ENCODE assay signal across 8 cellular contexts in the genomic region with DNA sequence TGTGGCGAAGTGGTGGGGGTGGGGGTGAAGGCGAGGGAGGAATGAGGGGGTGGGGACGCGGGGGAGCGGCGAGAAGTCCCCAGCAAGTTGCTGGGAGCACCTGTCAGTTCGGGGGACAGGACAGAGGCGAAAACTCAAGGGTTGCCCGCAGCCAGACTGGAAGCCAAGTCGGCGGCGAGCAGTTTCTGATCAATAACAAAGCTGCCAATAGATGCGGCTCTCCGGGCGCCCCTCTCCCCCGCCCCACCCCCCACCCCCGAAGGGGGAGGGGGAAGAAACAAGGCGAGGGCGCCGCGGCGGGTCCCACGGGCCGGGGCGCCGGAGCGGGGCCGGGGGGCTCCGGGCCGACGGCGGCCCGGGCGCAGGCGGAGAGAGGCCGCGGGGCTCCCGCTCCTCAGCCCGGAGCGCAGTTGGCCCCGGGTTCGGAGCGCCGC. TPM values are rescaled to one million over a fixed set of nuclear protein-coding genes. Genes with fewer than 3 reads are reported as not detected.
A peak's percentile ranks its signal among the peaks of the same experiment; 100 is the strongest.
DNase-seq lines count a peak whose midpoint lies in the region; ATAC-seq and TF ChIP-seq lines count a peak whose summit lies in the region.

No MANE protein-coding gene starts in this region.

- DNase-seq in AG20443 (ENCODE audit: low spot score) (peak; percentile 19), mesenchymal stem cell (no peak), upper lobe of left lung (peak in 1 of 2 donors; percentile 36), T-helper 1 cell (no peak), iPS-NIHi11 (ENCODE audit: low spot score) (no peak)
- no peak for DNase-seq in central memory CD8-positive, alpha-beta T cell (ENCODE audit: low spot score in 2 of 2)

- H3K36me3 ChIP-seq in mesenchymal stem cell (ENCODE audit: control insufficient read depth in 1 of 2, insufficient read depth in 2 of 2, low read depth in 1 of 2, low read length in 2 of 2): no peaks in the 10 kb centered on the region
- no peaks in the 10 kb centered on the region for H3K36me3 ChIP-seq in upper lobe of left lung

- H3K27ac Mint-ChIP-seq in central memory CD8-positive, alpha-beta T cell (ENCODE audit: low read depth): no peak overlapping the region

- peaks cover 9% of the 10 kb centered on the region for H3K9me3 Mint-ChIP-seq in central memory CD8-positive, alpha-beta T cell

- H3K4me2 ChIP-seq in mesenchymal stem cell (ENCODE audit: low read length, poor library complexity, severe bottlenecking): peak overlapping the region; percentile 61

- under 1% methylated on average over 25 of the region's 44 CpGs for WGBS in mesenchymal stem cell
- WGBS in upper lobe of left lung, 2 donors: 0% methylated on average over 3 to 14 of the region's 44 CpGs

- H2BK15ac ChIP-seq in mesenchymal stem cell (ENCODE audit: low read depth, poor library complexity, severe bottlenecking): peak overlapping the region; percentile 86

- TF ChIP-seq CTCF in upper lobe of left lung (IDR thresholded peaks at IDR 0.05): no peak

- peaks cover 37% of the 10 kb centered on the region for H3K27me3 Mint-ChIP-seq in central memory CD8-positive, alpha-beta T cell

- peak overlapping the region; percentile 83 to 87 for H3K4me3 ChIP-seq in mesenchymal stem cell (ENCODE audit: insufficient read depth in 1 of 2, low read depth in 1 of 2, low read length in 2 of 2)
- H3K4me3 ChIP-seq in upper lobe of left lung: peak overlapping the region; percentile 50 to 76 (median 63)

- H3K23ac ChIP-seq in mesenchymal stem cell (ENCODE audit: low read length in 2 of 2): no peak overlapping the region

- H2BK12ac ChIP-seq in mesenchymal stem cell (ENCODE audit: low read length in 2 of 2): peak overlapping the region in 1 of 2 experiments; percentile 76

- peak overlapping the region; percentile 92 for H3K27ac ChIP-seq in mesenchymal stem cell (ENCODE audit: low read length, poor library complexity, severe bottlenecking)
- peak overlapping the region; percentile 84 to 94 (median 92) for H3K27ac ChIP-seq in upper lobe of left lung

- peak overlapping the region; percentile 89 to 96 for H3K18ac ChIP-seq in mesenchymal stem cell (ENCODE audit: low read depth in 1 of 2, low read length in 2 of 2)

- peak overlapping the region; percentile 92 for H3K9ac ChIP-seq in mesenchymal stem cell (ENCODE audit: low read length)

- peak overlapping the region; percentile 95 for H2BK120ac ChIP-seq in mesenchymal stem cell (ENCODE audit: low read depth, low read length)

- no peaks in the 10 kb centered on the region for H3K36me3 Mint-ChIP-seq in central memory CD8-positive, alpha-beta T cell (ENCODE audit: insufficient read depth)

- H2BK5ac ChIP-seq in mesenchymal stem cell (ENCODE audit: low read depth, low read length, poor library complexity, severe bottlenecking): peak overlapping the region; percentile 98

- H3K9me3 ChIP-seq in mesenchymal stem cell (ENCODE audit: control insufficient read depth, low read length) (no peaks in the 10 kb centered on the region), upper lobe of left lung (no peaks in the 10 kb centered on the region)

- no peak for TF ChIP-seq POLR2A in upper lobe of left lung (IDR thresholded peaks at IDR 0.05)

- H3K27me3 ChIP-seq in mesenchymal stem cell (ENCODE audit: control insufficient read depth in 1 of 2, insufficient read depth in 1 of 2, low read length in 2 of 2) (no peaks in the 10 kb centered on the region), upper lobe of left lung (no peaks in the 10 kb centered on the region)

- no peak overlapping the region for H3K14ac ChIP-seq in mesenchymal stem cell (ENCODE audit: low read length in 2 of 2)

- peak overlapping the region; percentile 96 for H4K8ac ChIP-seq in mesenchymal stem cell (ENCODE audit: low read length)

- H4K91ac ChIP-seq in mesenchymal stem cell (ENCODE audit: low read length): peak overlapping the region; percentile 88

- H3K4ac ChIP-seq in mesenchymal stem cell (ENCODE audit: low read depth in 1 of 2, low read length in 2 of 2): peak overlapping the region; percentile 41 to 90

- no peak for TF ChIP-seq EP300 in upper lobe of left lung (IDR thresholded peaks at IDR 0.05)

- H3K79me1 ChIP-seq in mesenchymal stem cell (replicated peaks; ENCODE audit: low read length, poor library complexity, severe bottlenecking): no peaks in the 10 kb centered on the region

- H3K4me3 Mint-ChIP-seq in central memory CD8-positive, alpha-beta T cell: peak overlapping the region; percentile 46

- H2AFZ ChIP-seq in mesenchymal stem cell (ENCODE audit: low read depth, low read length): peak overlapping the region; percentile 56

- H3K4me1 ChIP-seq in mesenchymal stem cell (ENCODE audit: control insufficient read depth, insufficient read depth, low read depth, low read length): peaks cover 3% of the 10 kb centered on the region
- peaks cover 0 to 20% (median 14%) of the 10 kb centered on the region in 4 donors for H3K4me1 ChIP-seq in upper lobe of left lung

- peak overlapping the region; percentile 63 for H2AK5ac ChIP-seq in mesenchymal stem cell (ENCODE audit: low read length, severe bottlenecking)

- H3K4me1 Mint-ChIP-seq in central memory CD8-positive, alpha-beta T cell: no peaks in the 10 kb centered on the region

- ATAC-seq in HG03159 (IDR thresholded peaks at IDR 0.05; ENCODE audit: unreplicated experiment): peak; percentile 10
- no peak for ATAC-seq in central memory CD8-positive, alpha-beta T cell (replicated peaks; ENCODE audit: extremely low read depth, poor library complexity, severe bottlenecking)
- peak in 1 of 2 donors; percentile 15 for ATAC-seq in upper lobe of left lung (ENCODE audit: low FRiP score in 2 of 2)
- ATAC-seq in HG03457 (IDR thresholded peaks at IDR 0.05; ENCODE audit: unreplicated experiment): no peak

RNA-seq across cellular contexts. Expression of a gene that starts 0.4 kb away (rescaled TPM):
- polyA plus RNA-seq in mesenchymal stem cell (2013, experiment 1 of 2): 55.8 TPM
- 55.6 TPM for polyA plus RNA-seq in mesenchymal stem cell (2013, experiment 2 of 2)
- total RNA-seq in upper lobe of left lung: 10 to 100 TPM; 14.4 to 39.9 (median 28.5) TPM
